22 cellular contexts compared by ENCODE assay signal in the genomic region with DNA sequence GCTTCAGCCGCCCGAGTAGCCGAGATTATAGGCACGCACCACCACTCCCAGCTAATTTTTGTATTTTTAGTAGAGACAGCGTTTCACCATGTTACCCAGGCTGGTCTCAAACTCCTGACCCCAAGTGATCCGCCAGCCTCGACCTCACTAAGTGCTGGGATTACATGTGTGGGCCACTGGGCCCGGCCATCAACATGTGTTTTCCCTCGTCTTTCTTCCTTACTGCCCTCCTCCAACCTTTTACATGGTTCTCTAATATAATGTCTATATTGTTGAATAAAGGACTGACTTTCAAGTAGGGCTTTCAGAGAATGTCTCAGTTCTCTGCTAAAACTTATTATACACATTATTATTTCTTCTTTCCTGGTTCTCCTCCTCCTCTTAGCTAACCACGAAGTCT. TPM values are rescaled to one million over a fixed set of nuclear protein-coding genes. Genes with fewer than 3 reads are reported as not detected.
DNase-seq lines count a peak whose midpoint lies in the region; ATAC-seq and TF ChIP-seq lines count a peak whose summit lies in the region.
"Had no signal": no experiment of that assay in that cellular context is flagged by ENCODE, and none has a peak within 500 bp of the region (broad histone marks: within the 10 kb centered on the region; RNA-seq: fewer than 3 reads in every experiment).

No MANE protein-coding gene starts in this region.

- H4K8ac ChIP-seq in trophoblast cell (ENCODE audit: low read depth, low read length) = no peak overlapping the region

- no peak overlapping the region for H4K91ac ChIP-seq in trophoblast cell (ENCODE audit: low read depth, low read length)

- H3K4me3 ChIP-seq in colonic mucosa (no peak overlapping the region), trophoblast cell (ENCODE audit: low read depth, low read length) (no peak overlapping the region)
- H3K4me3 ChIP-seq: A549; BLaER1 treated with 17β-estradiol and CSF1 and Interleukin-3, amounts not matched to agents 10 nM and 100 nM; HAP-1 had no signal

- no peaks in the 10 kb centered on the region for H3K36me3 Mint-ChIP-seq in nephron (ENCODE audit: low read depth)
- H3K36me3 Mint-ChIP-seq: CD14-positive monocyte had no signal

- H3K27me3 ChIP-seq in colonic mucosa (no peaks in the 10 kb centered on the region), trophoblast cell (ENCODE audit: insufficient read depth, low read length) (no peaks in the 10 kb centered on the region)
- H3K27me3 ChIP-seq: BE2C; BLaER1 treated with 17β-estradiol and CSF1 and Interleukin-3, amounts not matched to agents 10 nM and 100 nM had no signal

- DNase-seq in colonic mucosa = no peak
- DNase-seq in left lobe of liver (ENCODE audit: low spot score) = no peak
- no peak for DNase-seq in activated CD4-positive, alpha-beta T cell treated with anti-CD3 and anti-CD28 coated beads, Interleukin-2, amount 50 U/mL, for 4 hours
- DNase-seq in trophoblast cell = no peak
- no peak for DNase-seq in sciatic nerve (ENCODE audit: low spot score)
- DNase-seq in NCI-H1417 (lab: John Stamatoyannopoulos, UW) = no peak
- DNase-seq: 8988T; ACHN; AML-193; BE2C; CD4-positive, alpha-beta T cell; COR-L47; DMS153; DND-41; GOT3; HFFc6 had no signal

- no peak overlapping the region for H2AK5ac ChIP-seq in trophoblast cell (ENCODE audit: low read length)

- no peak overlapping the region for H2AFZ ChIP-seq in trophoblast cell (ENCODE audit: insufficient read depth, low read length, poor library complexity)

- intact Hi-C loops in colonic mucosa (cut with DNase I) (no loop called here), sciatic nerve (cut with DNase I) (no loop called here)

- peak; percentile 30 for ATAC-seq in left lobe of liver
- ATAC-seq in sciatic nerve = no peak
- ATAC-seq: A549 had no signal

- no peak for TF ChIP-seq CTCF in 22Rv1 (IDR thresholded peaks at IDR 0.05)
- TF ChIP-seq CTCF in colonic mucosa (IDR thresholded peaks at IDR 0.05) = no peak
- TF ChIP-seq CTCF in nephron (IDR thresholded peaks at IDR 0.05; ENCODE audit: unreplicated experiment in 3 of 3) = no peak

- no peaks in the 10 kb centered on the region for H3K27me3 Mint-ChIP-seq in nephron (ENCODE audit: low read depth)

- H3K79me1 ChIP-seq in trophoblast cell (ENCODE audit: low read length) = no peaks in the 10 kb centered on the region

- H3K23ac ChIP-seq in trophoblast cell (ENCODE audit: low read length) = no peak overlapping the region

- no peak overlapping the region for H3K4ac ChIP-seq in trophoblast cell (ENCODE audit: low read depth, low read length)

- H3K14ac ChIP-seq in trophoblast cell (ENCODE audit: low read length) = no peak overlapping the region

- H3K79me2 ChIP-seq in trophoblast cell (ENCODE audit: control insufficient read depth, insufficient read depth, low read length, poor library complexity) = no peaks in the 10 kb centered on the region

- no peaks in the 10 kb centered on the region for H3K9me3 Mint-ChIP-seq in nephron
- H3K9me3 Mint-ChIP-seq: CD14-positive monocyte; CD4-positive, alpha-beta T cell; HFFc6 had no signal

- H2BK5ac ChIP-seq in trophoblast cell (ENCODE audit: low read depth, low read length, poor library complexity) = no peak overlapping the region

- H3K18ac ChIP-seq in trophoblast cell (ENCODE audit: low read length) = no peak overlapping the region

- H4K12ac ChIP-seq in trophoblast cell (ENCODE audit: low read depth, low read length) = no peak overlapping the region

- H2BK120ac ChIP-seq in trophoblast cell (ENCODE audit: insufficient read depth, low read length, poor library complexity) = no peak overlapping the region

- H3K4me2 ChIP-seq in trophoblast cell (ENCODE audit: low read length) = no peak overlapping the region
- H3K4me2 ChIP-seq: A549; BLaER1 treated with 17β-estradiol and CSF1 and Interleukin-3, amounts not matched to agents 10 nM and 100 nM had no signal

- no peaks in the 10 kb centered on the region for H3K4me1 ChIP-seq in colonic mucosa
- H3K4me1 ChIP-seq in trophoblast cell (ENCODE audit: control insufficient read depth in 1 of 2, insufficient read depth in 2 of 2, low read length in 2 of 2) = no peaks in the 10 kb centered on the region
- H3K4me1 ChIP-seq: BE2C; BLaER1 treated with 17β-estradiol and CSF1 and Interleukin-3, amounts not matched to agents 10 nM and 100 nM; HAP-1 had no signal

- no peaks in the 10 kb centered on the region for H3K9me3 ChIP-seq in colonic mucosa
- no peaks in the 10 kb centered on the region for H3K9me3 ChIP-seq in trophoblast cell (ENCODE audit: insufficient read depth, low read depth, low read length)
- H3K9me3 ChIP-seq: A549; BE2C; BLaER1 treated with 17β-estradiol and CSF1 and Interleukin-3, amounts not matched to agents 10 nM and 100 nM; HAP-1 had no signal

- no peak overlapping the region for H3K4me3 Mint-ChIP-seq in nephron
- H3K4me3 Mint-ChIP-seq: CD14-positive monocyte; CD4-positive, alpha-beta T cell; HFFc6 had no signal

- H3K27ac Mint-ChIP-seq in nephron = peak overlapping the region; percentile 17 to 55 (median 21)
- H3K27ac Mint-ChIP-seq: CD14-positive monocyte; CD4-positive, alpha-beta T cell; HFFc6 had no signal

- no peaks in the 10 kb centered on the region for H3K4me1 Mint-ChIP-seq in nephron
- H3K4me1 Mint-ChIP-seq: CD14-positive monocyte had no signal

- peak overlapping the region in 1 of 2 donors; percentile 19 for H3K9ac ChIP-seq in colonic mucosa (ENCODE audit: low read depth in 2 of 2, low read length in 2 of 2)
- no peak overlapping the region for H3K9ac ChIP-seq in trophoblast cell (ENCODE audit: low read length)
- H3K9ac ChIP-seq: BLaER1 treated with 17β-estradiol and CSF1 and Interleukin-3, amounts not matched to agents 10 nM and 100 nM had no signal

- H3K36me3 ChIP-seq in colonic mucosa (no peaks in the 10 kb centered on the region), trophoblast cell (ENCODE audit: control insufficient read depth in 1 of 2, insufficient read depth in 2 of 2, low read length in 2 of 2) (no peaks in the 10 kb centered on the region)
- H3K36me3 ChIP-seq: BE2C; BLaER1 treated with 17β-estradiol and CSF1 and Interleukin-3, amounts not matched to agents 10 nM and 100 nM; HAP-1 had no signal

- no CpG with 5 or more reads among the region's 10 CpGs for WGBS in trophoblast cell (ENCODE audit: extremely low coverage, insufficient coverage, insufficient read length)

- H3K27ac ChIP-seq in 22Rv1 = peak overlapping the region; percentile 49
- peak overlapping the region; percentile 67 for H3K27ac ChIP-seq in colonic mucosa
- H3K27ac ChIP-seq in trophoblast cell (ENCODE audit: low read depth, low read length) = no peak overlapping the region
- H3K27ac ChIP-seq: A549; BLaER1 treated with 17β-estradiol and CSF1 and Interleukin-3, amounts not matched to agents 10 nM and 100 nM had no signal

- H2BK12ac ChIP-seq in trophoblast cell (ENCODE audit: low read length) = no peak overlapping the region

RNA-seq across cellular contexts. Expression of a gene that starts 21.3 kb away (rescaled TPM):
- total RNA-seq in colonic mucosa (1 to 10 TPM; 2.1 to 2.5 TPM), left lobe of liver (2.2 TPM), sciatic nerve (0.67 TPM)
- 0.85 and 0.93 TPM in 2 replicates for polyA plus RNA-seq in trophoblast cell (2013)
- total RNA-seq: CD4-positive, alpha-beta T cell; HFFc6 had no signal
- polyA plus RNA-seq: CD14-positive monocyte had no signal
